In genomic region chr18:49055787-49056186, GRCh38 we compare ENCODE assay signal across 1 cellular context.
TF ChIP-seq lines count a peak whose summit lies in the region.

No MANE protein-coding gene starts in this region.

TF ChIP-seq in GM12878, 131 proteins besides CTCF, POLR2A, EP300 and RAD21 (continued from another document and continues in another):
- TF ChIP-seq ZNF687 (IDR thresholded peaks at IDR 0.05) (no peak), POU2F2 (IDR thresholded peaks at IDR 0.05; ENCODE audit: borderline replicate concordance, low read depth, low read length) (no peak), STAT1 (conservative IDR thresholded peaks at IDR 0.05) (no peak), BMI1 (IDR thresholded peaks at IDR 0.05; ENCODE audit: borderline replicate concordance) (no peak), TBL1XR1 (IDR thresholded peaks at IDR 0.05; ENCODE audit: low read depth, low read length) (no peak), MXI1 (IDR thresholded peaks at IDR 0.05; ENCODE audit: low read depth, low read length) (no peak), USF2 (IDR thresholded peaks at IDR 0.05; ENCODE audit: borderline replicate concordance, low read depth, low read length) (peak; percentile 16; the same call in 1 of the 2 replicates), PBX3 (IDR thresholded peaks at IDR 0.05; ENCODE audit: insufficient replicate concordance, low read depth, low read length) (peak; percentile 36), KAT2A (conservative IDR thresholded peaks at IDR 0.05; ENCODE audit: control insufficient read depth, low read depth, low read length) (no peak), ELK1 (IDR thresholded peaks at IDR 0.05; ENCODE audit: low read depth, low read length) (no peak), ZNF592 (IDR thresholded peaks at IDR 0.05) (no peak), DPF2 (IDR thresholded peaks at IDR 0.05) (peak; percentile 52; the same call in 1 of the 2 replicates), SRF (IDR thresholded peaks at IDR 0.05; ENCODE audit: low read depth in 2 of 2, low read length in 2 of 2) (no peak), NKRF (conservative IDR thresholded peaks at IDR 0.05) (no peak), SREBF2 (IDR thresholded peaks at IDR 0.05; ENCODE audit: low read length) (no peak), HCFC1 (IDR thresholded peaks at IDR 0.05; ENCODE audit: low read length) (no peak), SPI1 (IDR thresholded peaks at IDR 0.05; ENCODE audit: borderline replicate concordance, insufficient read depth, low read depth, low read length) (peak; percentile 87), E2F4 (IDR thresholded peaks at IDR 0.05; ENCODE audit: low read depth, low read length) (no peak), E2F8 (IDR thresholded peaks at IDR 0.05; ENCODE audit: low read depth, partially characterized antibody) (no peak), NR2F1 (conservative IDR thresholded peaks at IDR 0.05) (no peak), RAD51 (IDR thresholded peaks at IDR 0.05) (peak; percentile 72), FOS (IDR thresholded peaks at IDR 0.05; ENCODE audit: borderline replicate concordance, extremely low read depth, insufficient read length) (no peak), ZNF217 (IDR thresholded peaks at IDR 0.05) (no peak), CREM (IDR thresholded peaks at IDR 0.05; ENCODE audit: low read depth) (peak; percentile 29; the same call in 1 of the 2 replicates), FOXM1 (IDR thresholded peaks at IDR 0.05; ENCODE audit: low read depth, low read length) (no peak), NBN (IDR thresholded peaks at IDR 0.05) (no peak), SP1 (IDR thresholded peaks at IDR 0.05; ENCODE audit: low read depth, low read length) (peak; percentile 13), YBX1 (IDR thresholded peaks at IDR 0.05) (no peak), EGR1 (IDR thresholded peaks at IDR 0.05; ENCODE audit: borderline replicate concordance in 1 of 2, low read depth in 2 of 2, low read length in 2 of 2) (no peak), RCOR1 (conservative IDR thresholded peaks at IDR 0.05; ENCODE audit: low read depth, low read length) (no peak), ZNF384 (IDR thresholded peaks at IDR 0.05; ENCODE audit: borderline replicate concordance, low read depth, low read length) (no peak), RUNX3 (IDR thresholded peaks at IDR 0.05; ENCODE audit: low read length) (peak; percentile 32; the same call in 1 of the 2 replicates), PAX8 (IDR thresholded peaks at IDR 0.05) (no peak), SKIL (IDR thresholded peaks at IDR 0.05; ENCODE audit: low read depth, poor library complexity, severe bottlenecking) (no peak), MTA2 (IDR thresholded peaks at IDR 0.05; ENCODE audit: low read depth) (peak; percentile 34; the same call in 1 of the 2 replicates), ETV6 (conservative IDR thresholded peaks at IDR 0.05 in 1 of 2, IDR thresholded peaks at IDR 0.05 in 1 of 2; ENCODE audit: borderline replicate concordance in 1 of 2, low read depth in 1 of 2) (no peak), CBX5 (IDR thresholded peaks at IDR 0.05; ENCODE audit: low read depth) (no peak), IRF3 (IDR thresholded peaks at IDR 0.05) (no peak), MEF2A (IDR thresholded peaks at IDR 0.05; ENCODE audit: insufficient read depth, low read depth, low read length) (no peak)
